Comparison of ENCODE assay signal across 1 cellular context in genomic region chr18:8424481-8424880, GRCh38.
TF ChIP-seq lines count a peak whose summit lies in the region.

No MANE protein-coding gene starts in this region.

TF ChIP-seq in HCT116, 20 proteins besides CTCF, POLR2A, EP300 and RAD21 (continued from another document):
- TF ChIP-seq REST (IDR thresholded peaks at IDR 0.05; ENCODE audit: low read depth) (no peak), MAX (IDR thresholded peaks at IDR 0.05) (no peak), CEBPB (IDR thresholded peaks at IDR 0.05; ENCODE audit: low read depth) (no peak), ATF3 (IDR thresholded peaks at IDR 0.05) (no peak), ZBTB33 (IDR thresholded peaks at IDR 0.05; ENCODE audit: extremely low read depth, insufficient replicate concordance, low read length) (no peak), EGR1 (IDR thresholded peaks at IDR 0.05; ENCODE audit: low read depth) (no peak), EZH2 (IDR thresholded peaks at IDR 0.05) (no peak), ZFX (IDR thresholded peaks at IDR 0.05) (no peak), SIN3A (IDR thresholded peaks at IDR 0.05; ENCODE audit: low read depth) (no peak), POLR2AphosphoS5 (IDR thresholded peaks at IDR 0.05; ENCODE audit: low read depth, low read length) (no peak), SP1 (IDR thresholded peaks at IDR 0.05; ENCODE audit: low read depth) (no peak), SRF (IDR thresholded peaks at IDR 0.05; ENCODE audit: low read depth) (no peak), ELF1 (IDR thresholded peaks at IDR 0.05; ENCODE audit: borderline replicate concordance, low read depth) (no peak), CBX3 (IDR thresholded peaks at IDR 0.05; ENCODE audit: low read depth) (no peak)
TF ChIP-seq in HCT116: peak in this region for 0.
